ENCODE assay signal across 8 cellular contexts in genomic region chr7:42932861-42933591, GRCh38. TPM values are rescaled to one million over a fixed set of nuclear protein-coding genes. Genes with fewer than 3 reads are reported as not detected.
DNase-seq lines count a peak whose midpoint lies in the region; ATAC-seq and TF ChIP-seq lines count a peak whose summit lies in the region.

No MANE protein-coding gene starts in this region.

- H3K4me3 Mint-ChIP-seq in central memory CD8-positive, alpha-beta T cell = peak overlapping the region; percentile 99

- 3 to 4% methylated on average over 16 of the region's 16 CpGs for WGBS in lung, 2 donors
- WGBS in upper lobe of left lung, 2 donors = 4 to 7% methylated on average over 14 to 16 of the region's 16 CpGs

- H3K36me3 ChIP-seq in lung (ENCODE audit: control insufficient read depth in 2 of 2, insufficient read depth in 2 of 2, low read length in 2 of 2) (peaks cover 5 to 13% of the 10 kb centered on the region in 2 donors), upper lobe of left lung (peaks cover 13 to 33% (median 18%) of the 10 kb centered on the region in 4 donors)

- H3K27me3 ChIP-seq in lung (ENCODE audit: control insufficient read depth, insufficient read depth) = no peaks in the 10 kb centered on the region
- no peaks in the 10 kb centered on the region for H3K27me3 ChIP-seq in upper lobe of left lung

- no peaks in the 10 kb centered on the region for H3K9me3 Mint-ChIP-seq in central memory CD8-positive, alpha-beta T cell

- H3K27me3 Mint-ChIP-seq in central memory CD8-positive, alpha-beta T cell = no peaks in the 10 kb centered on the region

- H3K4me1 ChIP-seq in lung (ENCODE audit: control insufficient read depth in 2 of 2, insufficient read depth in 2 of 2, low read length in 2 of 2) (peaks cover 4 to 21% of the 10 kb centered on the region in 2 donors), upper lobe of left lung (peaks cover 29 to 47% (median 41%) of the 10 kb centered on the region in 4 donors)

- peaks cover 52% of the 10 kb centered on the region for H3K4me1 Mint-ChIP-seq in central memory CD8-positive, alpha-beta T cell

- H3K27ac ChIP-seq in lung (ENCODE audit: low read depth in 1 of 2, low read length in 1 of 2) (peak overlapping the region; percentile 93 to 95), upper lobe of left lung (peak overlapping the region; percentile 87 to 89 (median 88))

- peak; percentile 13 for ATAC-seq in central memory CD8-positive, alpha-beta T cell (replicated peaks; ENCODE audit: extremely low read depth, poor library complexity, severe bottlenecking)
- no peak for ATAC-seq in lung (ENCODE audit: insufficient read depth, low FRiP score)
- peak in 1 of 2 donors; percentile 38 for ATAC-seq in upper lobe of left lung (ENCODE audit: low FRiP score in 2 of 2)
- ATAC-seq in HG03280 (IDR thresholded peaks at IDR 0.05; ENCODE audit: unreplicated experiment) = no peak

- H3K36me3 Mint-ChIP-seq in central memory CD8-positive, alpha-beta T cell (ENCODE audit: insufficient read depth) = peaks cover 28% of the 10 kb centered on the region

- DNase-seq in NCI-H82 (lab: John Stamatoyannopoulos, UW) (peak; percentile 72), NCI-H82 treated with DMSO at 0.1 percent for 48 hours (lab: John Stamatoyannopoulos, UW; ENCODE audit: unreplicated experiment) (no peak), NCI-H69 (lab: John Stamatoyannopoulos, UW) (peak; percentile 60), lung (ENCODE audit: low spot score) (no peak), upper lobe of left lung (no peak), NOMO-1 treated with DMSO at 0.1 percent for 48 hours (lab: John Stamatoyannopoulos, UW; ENCODE audit: unreplicated experiment) (no peak)
- DNase-seq in central memory CD8-positive, alpha-beta T cell (ENCODE audit: low spot score in 2 of 2) = no peak

- TF ChIP-seq CTCF in lung (IDR thresholded peaks at IDR 0.05; ENCODE audit: control extremely low read depth, extremely low read depth) (no peak), upper lobe of left lung (IDR thresholded peaks at IDR 0.05) (no peak)

- TF ChIP-seq EP300 in upper lobe of left lung (IDR thresholded peaks at IDR 0.05) = no peak

- no peak for TF ChIP-seq POLR2A in upper lobe of left lung (IDR thresholded peaks at IDR 0.05)

- peak overlapping the region; percentile 89 for H3K4me3 ChIP-seq in lung
- peak overlapping the region; percentile 65 to 97 (median 80) for H3K4me3 ChIP-seq in upper lobe of left lung

- H3K27ac Mint-ChIP-seq in central memory CD8-positive, alpha-beta T cell (ENCODE audit: low read depth) = peak overlapping the region; percentile 97

- H3K9me3 ChIP-seq in lung (ENCODE audit: control insufficient read depth in 2 of 2, insufficient read depth in 1 of 2, low read length in 1 of 2) = no peaks in the 10 kb centered on the region
- no peaks in the 10 kb centered on the region for H3K9me3 ChIP-seq in upper lobe of left lung

RNA-seq across cellular contexts. Expression of gene MRPL32, which starts 0.8 kb away (rescaled TPM):
- total RNA-seq in lung (10 to 100 TPM; 34.4 to 54.4 TPM), upper lobe of left lung (10 to 100 TPM; 21.0 to 63.9 (median 42.3) TPM)
- 100 to 1,000 TPM in 1 of 2 donors, 10 to 100 TPM in 1; 62.8 to 111 TPM for polyA plus RNA-seq in lung

RNA-seq across cellular contexts. Expression of gene PSMA2, which starts 1.1 kb away (rescaled TPM):
- total RNA-seq in lung = 10 to 100 TPM; 41.0 to 72.7 TPM
- polyA plus RNA-seq in lung = 100 to 1,000 TPM; 123 to 125 TPM
- total RNA-seq in upper lobe of left lung = 10 to 100 TPM; 14.7 to 58.9 (median 42.8) TPM

RNA-seq across cellular contexts. Expression of gene C7orf25, which starts 21.2 kb away (rescaled TPM):
- total RNA-seq in lung (10 to 100 TPM in 1 of 2 donors, 1 to 10 TPM in 1; 5.6 to 10.2 TPM), upper lobe of left lung (10 to 100 TPM in 4 of 6 donors, 1 to 10 TPM in 2; 8.7 to 31.4 (median 10.4) TPM)
- 1 to 10 TPM; 5.6 to 6.8 TPM for polyA plus RNA-seq in lung

Comparison
In these comparisons a context has a peak if more than half of its experiments do, and no peak if none do; other contexts are left out.
1. DNase-seq: peak in NCI-H82 (single experiment) and NCI-H69 (single experiment); none in NCI-H82 treated with DMSO at 0.1 percent for 48 hours (single experiment), central memory CD8-positive, alpha-beta T cell (0 of 2), lung (single experiment), upper lobe of left lung (0 of 2) and NOMO-1 treated with DMSO at 0.1 percent for 48 hours (single experiment).